Comparison of ENCODE assay signal across 15 cellular contexts in genomic region chr6:161443868-161444267, GRCh38.
A peak's percentile ranks its signal among the peaks of the same experiment; 100 is the strongest.
DNase-seq lines count a peak whose midpoint lies in the region; ATAC-seq and TF ChIP-seq lines count a peak whose summit lies in the region.
"Had no signal": no experiment of that assay in that cellular context is flagged by ENCODE, and none has a peak within 500 bp of the region (broad histone marks: within the 10 kb centered on the region; RNA-seq: fewer than 3 reads in every experiment).

No MANE protein-coding gene starts in this region.

- peak; percentile 84 for DNase-seq in DMS 273 (lab: John Stamatoyannopoulos, UW; ENCODE audit: unreplicated experiment)
- peak; percentile 96 for DNase-seq in NCI-H1105 treated with DMSO at 0.1 percent for 48 hours (lab: John Stamatoyannopoulos, UW)
- DNase-seq in endodermal cell: peak; percentile 88
- DNase-seq in myocyte (ENCODE audit: low read depth): peak; percentile 29
- DNase-seq in NOMO-1 (lab: John Stamatoyannopoulos, UW; ENCODE audit: unreplicated experiment in 2 of 2): no peak
- DNase-seq in left lobe of liver (ENCODE audit: low spot score): no peak
- no peak for DNase-seq in foreskin keratinocyte
- DNase-seq in activated naive CD4-positive, alpha-beta T cell treated with anti-CD3 and anti-CD28 coated beads, Interleukin-2, amount 50 U/mL, for 16 hours: no peak
- DNase-seq: effector memory CD8-positive, alpha-beta T cell; NCI-H187 treated with DMSO at 0.1 percent for 48 hours; stimulated activated naive CD4-positive, alpha-beta T cell treated with Interleukin-2 at 50 U/mL for 16 hours; T1000 had no signal

- H3K4me3 ChIP-seq in endodermal cell (ENCODE audit: low read length): no peak overlapping the region

- no peaks in the 10 kb centered on the region for H3K9me3 ChIP-seq in endodermal cell (ENCODE audit: control insufficient read depth, low read length)

- WGBS in endodermal cell (ENCODE audit: insufficient coverage in 1 of 2, insufficient read length in 1 of 2), 2 experiments: 22 to 29% methylated on average over 4 to 8 of the region's 8 CpGs

- no peak overlapping the region for H3K27ac Mint-ChIP-seq in endodermal cell
- H3K27ac Mint-ChIP-seq: activated naive CD8-positive, alpha-beta T cell treated with anti-CD3 and anti-CD28 coated beads, Interleukin-2, amount 50 U/mL, for 24 hours; effector memory CD8-positive, alpha-beta T cell; nephron progenitor cell had no signal

- peaks cover 33% of the 10 kb centered on the region for H3K4me1 Mint-ChIP-seq in endodermal cell

- H3K36me3 Mint-ChIP-seq in endodermal cell (ENCODE audit: low read depth): no peaks in the 10 kb centered on the region

- TF ChIP-seq CTCF in endodermal cell (conservative IDR thresholded peaks at IDR 0.05): no peak
- no peak for TF ChIP-seq CTCF in foreskin keratinocyte (conservative IDR thresholded peaks at IDR 0.05)

- H3K4me3 Mint-ChIP-seq in endodermal cell: peak overlapping the region; percentile 10
- H3K4me3 Mint-ChIP-seq: activated naive CD8-positive, alpha-beta T cell treated with anti-CD3 and anti-CD28 coated beads, Interleukin-2, amount 50 U/mL, for 24 hours; effector memory CD8-positive, alpha-beta T cell; nephron progenitor cell had no signal

- no peak overlapping the region for H3K9ac ChIP-seq in endodermal cell (ENCODE audit: extremely low read depth, low read length, poor library complexity, severe bottlenecking)

- peaks cover 3% of the 10 kb centered on the region for H3K4me1 ChIP-seq in endodermal cell (ENCODE audit: control insufficient read depth, insufficient read depth, low read length)
- no peaks in the 10 kb centered on the region for H3K4me1 ChIP-seq in foreskin keratinocyte

- no peaks in the 10 kb centered on the region for H3K9me3 Mint-ChIP-seq in endodermal cell
- H3K9me3 Mint-ChIP-seq: activated naive CD8-positive, alpha-beta T cell treated with anti-CD3 and anti-CD28 coated beads, Interleukin-2, amount 50 U/mL, for 24 hours; effector memory CD8-positive, alpha-beta T cell; nephron progenitor cell had no signal

- H3K36me3 ChIP-seq in endodermal cell (ENCODE audit: control insufficient read depth, insufficient read depth, low read length): no peaks in the 10 kb centered on the region

- peaks cover 28% of the 10 kb centered on the region for H3K27me3 Mint-ChIP-seq in endodermal cell (ENCODE audit: insufficient read depth)
- H3K27me3 Mint-ChIP-seq: activated naive CD8-positive, alpha-beta T cell treated with anti-CD3 and anti-CD28 coated beads, Interleukin-2, amount 50 U/mL, for 24 hours had no signal

- H3K27ac ChIP-seq in endodermal cell (ENCODE audit: low read depth, low read length) (peak overlapping the region; percentile 20), foreskin keratinocyte (no peak overlapping the region)
- H3K27ac ChIP-seq: C4-2B had no signal

- H3K27me3 ChIP-seq in endodermal cell (ENCODE audit: control insufficient read depth, insufficient read depth, low read length, poor library complexity, severe bottlenecking) (no peaks in the 10 kb centered on the region), foreskin keratinocyte (no peaks in the 10 kb centered on the region)

- no peak for ATAC-seq in left lobe of liver
- no peak for ATAC-seq in foreskin keratinocyte
- ATAC-seq: activated naive CD8-positive, alpha-beta T cell treated with anti-CD3 and anti-CD28 coated beads, Interleukin-2, amount 50 U/mL, for 24 hours; effector memory CD8-positive, alpha-beta T cell had no signal

Comparison
In these comparisons a context has a peak if more than half of its experiments do, and no peak if none do; other contexts are left out.
1. DNase-seq: peak in DMS 273 (single experiment), NCI-H1105 treated with DMSO at 0.1 percent for 48 hours (single experiment), endodermal cell (single experiment) and myocyte (single experiment); none in NOMO-1 (0 of 2), left lobe of liver (single experiment), foreskin keratinocyte (0 of 2) and activated naive CD4-positive, alpha-beta T cell treated with anti-CD3 and anti-CD28 coated beads, Interleukin-2, amount 50 U/mL, for 16 hours (single experiment).